In the genomic region with DNA sequence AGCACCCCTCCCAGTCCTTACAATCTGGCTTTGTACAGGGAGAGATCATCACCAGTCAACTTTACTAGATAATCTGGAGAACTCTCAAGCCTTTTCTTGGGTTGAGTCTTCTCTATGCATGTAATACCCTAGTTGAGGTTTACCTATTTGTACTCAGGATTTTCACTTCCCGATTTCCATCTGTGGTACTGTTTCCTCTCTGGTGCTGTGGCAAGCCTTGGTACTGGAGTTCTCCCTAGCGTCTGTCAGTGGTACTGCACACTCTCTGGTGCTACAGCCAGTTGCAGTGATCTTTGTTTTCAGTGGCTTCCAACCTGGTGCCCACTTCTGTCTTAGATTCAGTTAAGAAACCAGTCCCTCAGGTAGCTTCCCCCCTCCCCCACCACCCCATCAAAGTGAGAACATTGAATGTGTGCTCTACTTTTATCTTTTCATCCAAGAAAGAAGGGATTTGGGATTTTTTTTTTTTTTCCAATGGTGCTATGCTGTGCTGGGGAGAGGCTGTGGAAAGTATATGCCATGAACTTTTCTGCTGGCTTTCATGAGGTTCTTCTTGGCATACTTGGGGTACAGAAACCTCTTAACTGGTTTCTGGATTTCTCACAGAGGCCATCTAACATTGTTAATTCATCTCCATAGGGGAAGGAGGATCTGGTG, we compare ENCODE assay signal across 7 cellular contexts.
DNase-seq lines count a peak whose midpoint lies in the region; ATAC-seq, FAIRE-seq and TF ChIP-seq lines count a peak whose summit lies in the region.

No MANE protein-coding gene starts in this region.

- H3K9me3 ChIP-seq in mammary epithelial cell (replicated peaks; ENCODE audit: insufficient read depth, low read length) (no peaks in the 10 kb centered on the region), HepG2 (ENCODE audit: low read length) (no peaks in the 10 kb centered on the region)

- peak; percentile 97 for TF ChIP-seq CTCF in GM12872 (IDR thresholded peaks at IDR 0.05; ENCODE audit: insufficient read depth, low read depth, low read length)
- peak; percentile 72 for TF ChIP-seq CTCF in VCaP (conservative IDR thresholded peaks at IDR 0.05)
- TF ChIP-seq CTCF in mammary epithelial cell (conservative IDR thresholded peaks at IDR 0.05 in 1 of 2, IDR thresholded peaks at IDR 0.05 in 1 of 2; ENCODE audit: extremely low read depth in 1 of 2, insufficient read depth in 1 of 2, low read depth in 1 of 2, low read length in 2 of 2) = peak; percentile 87
- peak; percentile 71 for TF ChIP-seq CTCF in HepG2 (CRISPR knock-in tag; IDR thresholded peaks at IDR 0.05)

- intact Hi-C loops in mammary epithelial cell (cut with micrococcal nuclease) = loop anchor here (1.0 to 5.0 kb wide), 3 partner anchors 29 to 111 kb away; no protein-coding TSS in a partner anchor
- intact Hi-C loops in HepG2 (cut with micrococcal nuclease; ENCODE audit: unreplicated experiment) = loop anchor here (1.0 kb wide), 1 partner anchor 14 kb away; no protein-coding TSS in a partner anchor

- H3K27me3 ChIP-seq in mammary epithelial cell (ENCODE audit: insufficient read depth, low read length) (no peaks in the 10 kb centered on the region), HepG2 (ENCODE audit: control insufficient read depth in 1 of 2, insufficient read depth in 2 of 2, low read length in 2 of 2) (no peaks in the 10 kb centered on the region)

- H3K4me3 ChIP-seq in mammary epithelial cell (replicated peaks in 1 of 3; ENCODE audit: insufficient read depth in 1 of 3, low read depth in 2 of 3, low read length in 3 of 3) (no peak overlapping the region), HepG2 (replicated peaks in 1 of 3; ENCODE audit: insufficient read depth in 1 of 3, low read depth in 2 of 3, low read length in 3 of 3) (no peak overlapping the region)

- peaks cover 18% of the 10 kb centered on the region for H3K4me1 ChIP-seq in mammary epithelial cell (ENCODE audit: insufficient read depth, low read length)
- no peaks in the 10 kb centered on the region for H3K4me1 ChIP-seq in HepG2 (ENCODE audit: insufficient read depth, low read length)

- peak; percentile 50 for DNase-seq in H4 (ENCODE audit: low spot score)
- DNase-seq in LHCN-M2 (ENCODE audit: low read depth) = peak; percentile 44
- DNase-seq in mammary epithelial cell = peak; percentile 49
- DNase-seq in HepG2 (ENCODE audit: low spot score) = peak; percentile 55
- peak; percentile 36 for DNase-seq in stimulated activated CD8-positive, alpha-beta memory T cell treated with anti-CD3 and anti-CD28 coated beads, Interleukin-4, amount 100 ng/mL, for 24 hours (ENCODE audit: low read depth)

- peak overlapping the region; percentile 48 for H2AFZ ChIP-seq in mammary epithelial cell (ENCODE audit: low read depth, low read length)
- H2AFZ ChIP-seq in HepG2 (ENCODE audit: low read length) = no peak overlapping the region

- TF ChIP-seq EP300 in HepG2 (IDR thresholded peaks at IDR 0.05; ENCODE audit: low read depth in 2 of 2, low read length in 2 of 2) (no peak), HepG2 (CRISPR knock-in tag; IDR thresholded peaks at IDR 0.05; ENCODE audit: borderline replicate concordance) (no peak)

- no peak overlapping the region for H3K4me2 ChIP-seq in mammary epithelial cell (ENCODE audit: insufficient read depth, low read depth, low read length)
- no peak overlapping the region for H3K4me2 ChIP-seq in HepG2 (ENCODE audit: low read depth, low read length)

- WGBS in mammary epithelial cell (ENCODE audit: low coverage, missing lambda C conversion rate) = 11% methylated on average over 2 of the region's 2 CpGs
- WGBS in HepG2 (ENCODE audit: low lambda C conversion rate) = 9% methylated on average over 2 of the region's 2 CpGs

- TF ChIP-seq RAD21 in HepG2 (CRISPR knock-in tag; IDR thresholded peaks at IDR 0.05) = no peak

- dilution Hi-C loops in mammary epithelial cell (cut with HindIII; ENCODE audit: low sequenced_read_pairs) = loop anchor here (5.0 kb wide), 1 partner anchor 71 kb away; the partner anchor contains the start of gene EVL

- H4K20me1 ChIP-seq in mammary epithelial cell (ENCODE audit: insufficient read depth, low read length) (no peaks in the 10 kb centered on the region), HepG2 (ENCODE audit: insufficient read depth, low read length) (no peaks in the 10 kb centered on the region)

- FAIRE-seq in HepG2 (lab: Jason Lieb, UNC) = peak; percentile 92

- peak; percentile 96 for ATAC-seq in HepG2

- CTCF ChIA-PET in mammary epithelial cell (lab: Charles Lee; ENCODE audit: low non-redundant PET) = interaction anchor here (0.6 kb wide), 1 partner anchor 27 kb away, joined by 3 read pairs; no protein-coding TSS in a partner anchor
- CTCF ChIA-PET in HepG2 (lab: Yijun Ruan, JAX; ENCODE audit: low intra/inter-chr PET ratio, low total read pairs) = interaction anchor here (1.8 kb wide), 1 partner anchor 113 kb away, joined by 9 read pairs; no protein-coding TSS in a partner anchor

- H3K36me3 ChIP-seq in mammary epithelial cell (ENCODE audit: insufficient read depth, low read length) (no peaks in the 10 kb centered on the region), HepG2 (replicated peaks in 1 of 2; ENCODE audit: control insufficient read depth in 1 of 2, insufficient read depth in 2 of 2, low read length in 2 of 2) (no peaks in the 10 kb centered on the region)

- TF ChIP-seq POLR2A in HepG2 (IDR thresholded peaks at IDR 0.05; ENCODE audit: insufficient read depth in 1 of 2, low read depth in 2 of 2, low read length in 2 of 2) = no peak

- in situ Hi-C loops in mammary epithelial cell (cut with MboI; ENCODE audit: low sequenced_read_pairs in 2 of 2) (loop anchor here in 1 of 2 donors (5.0 kb wide), 1 partner anchor 36 kb away; no protein-coding TSS in a partner anchor), HepG2 (cut with HindIII; ENCODE audit: extremely low pct_ligation_motif_present, low pct_unique_long_range_greater_than_20kb) (no loop called here)

- no peak overlapping the region for H3K27ac ChIP-seq in VCaP
- H3K27ac ChIP-seq in mammary epithelial cell (ENCODE audit: insufficient read depth, low read depth, low read length) = no peak overlapping the region
- H3K27ac ChIP-seq in HepG2 (ENCODE audit: extremely low read length, insufficient read depth, low read length) = no peak overlapping the region

- H3K9ac ChIP-seq in mammary epithelial cell (ENCODE audit: insufficient read depth, low read length) = no peak overlapping the region
- no peak overlapping the region for H3K9ac ChIP-seq in HepG2 (ENCODE audit: insufficient read depth, low read depth, low read length)

- POLR2A ChIA-PET in HepG2 (lab: Yijun Ruan, JAX) = no interaction called here

- H3K79me2 ChIP-seq in mammary epithelial cell (ENCODE audit: insufficient read depth, low read length) = peaks cover 23% of the 10 kb centered on the region
- peaks cover 11% of the 10 kb centered on the region for H3K79me2 ChIP-seq in HepG2 (ENCODE audit: insufficient read depth, low read length)

- no TSS peak for BruUV-seq in mammary epithelial cell (replicated peaks; lab: Mats Ljungman, UMichigan)
- no TSS peak for BruUV-seq in HepG2 (replicated peaks; lab: Mats Ljungman, UMichigan)

TF ChIP-seq in HepG2, 621 proteins besides CTCF, POLR2A, EP300 and RAD21 (continues in another document):
- TF ChIP-seq HMGA1 (CRISPR knock-in tag; conservative IDR thresholded peaks at IDR 0.05) = no peak
- TF ChIP-seq SRF (IDR thresholded peaks at IDR 0.05; ENCODE audit: low read depth, low read length) = no peak
- TF ChIP-seq DPF2 (CRISPR knock-in tag; IDR thresholded peaks at IDR 0.05; ENCODE audit: borderline replicate concordance, low read depth) = no peak
- TF ChIP-seq POGK (CRISPR knock-in tag; conservative IDR thresholded peaks at IDR 0.05) = no peak
- peak; percentile 39 for TF ChIP-seq STAG1 (CRISPR knock-in tag; IDR thresholded peaks at IDR 0.05)
- TF ChIP-seq ZBTB46 (CRISPR knock-in tag; IDR thresholded peaks at IDR 0.05; ENCODE audit: borderline replicate concordance) = no peak
- TF ChIP-seq ZSCAN31 (CRISPR knock-in tag; IDR thresholded peaks at IDR 0.05; ENCODE audit: low read depth) = no peak
- peak; percentile 91 for TF ChIP-seq RBAK (CRISPR knock-in tag; IDR thresholded peaks at IDR 0.05)
- TF ChIP-seq KLF15 (CRISPR knock-in tag; IDR thresholded peaks at IDR 0.05; ENCODE audit: borderline replicate concordance) = no peak
- no peak for TF ChIP-seq ZNF562 (CRISPR knock-in tag; IDR thresholded peaks at IDR 0.05; ENCODE audit: borderline replicate concordance)
- no peak for TF ChIP-seq RORA (CRISPR knock-in tag; IDR thresholded peaks at IDR 0.05)
- no peak for TF ChIP-seq GZF1 (CRISPR knock-in tag; IDR thresholded peaks at IDR 0.05)
- TF ChIP-seq SMC3 (IDR thresholded peaks at IDR 0.05; ENCODE audit: low read length) = 0 out of 2 replicates have a peak, but pooled peaks have one; percentile 26
